In genomic region chr6:43963877-43964658, GRCh38 we compare ENCODE assay signal across 19 cellular contexts.
DNase-seq lines count a peak whose midpoint lies in the region; ATAC-seq, FAIRE-seq and TF ChIP-seq lines count a peak whose summit lies in the region.
"Had no signal": no experiment of that assay in that cellular context is flagged by ENCODE, and none has a peak within 500 bp of the region (broad histone marks: within the 10 kb centered on the region; RNA-seq: fewer than 3 reads in every experiment).

No MANE protein-coding gene starts in this region.

- H3K27me3 Mint-ChIP-seq in activated CD4-positive, alpha-beta memory T cell treated with anti-CD3 and anti-CD28 coated beads, Interleukin-2, amount 10 ng/mL, durations not matched to agents 7 days and 5 days, result peaks cover 18% of the 10 kb centered on the region
- H3K27me3 Mint-ChIP-seq in activated CD4-positive, alpha-beta memory T cell treated with anti-CD3 and anti-CD28 coated beads for 36 hours, result peaks cover 4% of the 10 kb centered on the region

- no peaks in the 10 kb centered on the region for H3K36me3 Mint-ChIP-seq in activated CD4-positive, alpha-beta memory T cell treated with anti-CD3 and anti-CD28 coated beads, Interleukin-2, amount 10 ng/mL, durations not matched to agents 7 days and 5 days (ENCODE audit: low read depth)
- no peaks in the 10 kb centered on the region for H3K36me3 Mint-ChIP-seq in activated CD4-positive, alpha-beta memory T cell treated with anti-CD3 and anti-CD28 coated beads for 36 hours

- H3K4me1 Mint-ChIP-seq in activated CD4-positive, alpha-beta memory T cell treated with anti-CD3 and anti-CD28 coated beads, Interleukin-2, amount 10 ng/mL, durations not matched to agents 7 days and 5 days, result no peaks in the 10 kb centered on the region
- no peaks in the 10 kb centered on the region for H3K4me1 Mint-ChIP-seq in activated CD4-positive, alpha-beta memory T cell treated with anti-CD3 and anti-CD28 coated beads for 36 hours (ENCODE audit: low read depth)

- no peak overlapping the region for H3K9ac ChIP-seq in kidney (ENCODE audit: low read length in 2 of 2)

- no peak overlapping the region for H3K4me3 ChIP-seq in kidney (ENCODE audit: low read length in 2 of 2)
- H3K4me3 ChIP-seq: A549 had no signal

- intact Hi-C loops in activated CD4-positive, alpha-beta memory T cell treated with anti-CD3 and anti-CD28 coated beads for 36 hours (cut with micrococcal nuclease), result no loop called here
- intact Hi-C loops in kidney (cut with DNase I), result no loop called here

- TF ChIP-seq CTCF in kidney (IDR thresholded peaks at IDR 0.05; ENCODE audit: borderline replicate concordance, extremely low read depth, insufficient read depth), result no peak

- H3K27ac ChIP-seq in kidney (ENCODE audit: low read depth in 2 of 2, low read length in 2 of 2), result no peak overlapping the region
- H3K27ac ChIP-seq: C4-2B, HL-60 had no signal

- peaks cover 2 to 5% of the 10 kb centered on the region in 2 donors for H3K4me1 ChIP-seq in kidney (ENCODE audit: control insufficient read depth in 1 of 2, insufficient read depth in 1 of 2, low read depth in 1 of 2, low read length in 2 of 2)
- H3K4me1 ChIP-seq: A549 had no signal

- POLR2A ChIA-PET in activated CD4-positive, alpha-beta memory T cell treated with anti-CD3 and anti-CD28 coated beads, Interleukin-2, amount 10 ng/mL, durations not matched to agents 7 days and 5 days (lab: Charles Lee), result no interaction called here
- POLR2A ChIA-PET in activated CD4-positive, alpha-beta memory T cell treated with anti-CD3 and anti-CD28 coated beads for 36 hours (lab: Charles Lee), result no interaction called here

- H3K4me3 Mint-ChIP-seq in activated CD4-positive, alpha-beta memory T cell treated with anti-CD3 and anti-CD28 coated beads, Interleukin-2, amount 10 ng/mL, durations not matched to agents 7 days and 5 days, result no peak overlapping the region
- H3K4me3 Mint-ChIP-seq in activated CD4-positive, alpha-beta memory T cell treated with anti-CD3 and anti-CD28 coated beads for 36 hours, result no peak overlapping the region

- CTCF ChIA-PET in activated CD4-positive, alpha-beta memory T cell treated with anti-CD3 and anti-CD28 coated beads, Interleukin-2, amount 10 ng/mL, durations not matched to agents 7 days and 5 days (lab: Charles Lee), result no interaction called here
- CTCF ChIA-PET in activated CD4-positive, alpha-beta memory T cell treated with anti-CD3 and anti-CD28 coated beads for 36 hours (lab: Charles Lee), result no interaction called here

- ATAC-seq in HG03442 (IDR thresholded peaks at IDR 0.05; ENCODE audit: unreplicated experiment), result no peak

- peak; percentile 100 for FAIRE-seq in kidney (lab: Jason Lieb, UNC)
- FAIRE-seq: A549, GM19239 had no signal

- peak; percentile 8 for DNase-seq in activated CD4-positive, alpha-beta memory T cell treated with anti-CD3 and anti-CD28 coated beads, Interleukin-2, amount 10 ng/mL, durations not matched to agents 7 days and 5 days
- no peak for DNase-seq in activated CD4-positive, alpha-beta memory T cell treated with anti-CD3 and anti-CD28 coated beads for 36 hours
- DNase-seq in NCI-H69 (lab: John Stamatoyannopoulos, UW), result peak; percentile 34
- DNase-seq in kidney, result no peak
- DNase-seq in stimulated activated CD8-positive, alpha-beta memory T cell treated with anti-CD3 and anti-CD28 coated beads, Interleukin-4, amount 100 ng/mL, for 48 hours, result peak; percentile 18
- DNase-seq in middle frontal gyrus (ENCODE audit: extremely low spot score, low spot score), result no peak
- DNase-seq: DMS79 treated with DMSO at 0.1 percent for 48 hours, GDM1, KBM-7, NCI-H1105, NCI-H187, NCI-H446, NCI-H774, SIG-M5 had no signal

- H3K27ac Mint-ChIP-seq in activated CD4-positive, alpha-beta memory T cell treated with anti-CD3 and anti-CD28 coated beads, Interleukin-2, amount 10 ng/mL, durations not matched to agents 7 days and 5 days, result no peak overlapping the region
- no peak overlapping the region for H3K27ac Mint-ChIP-seq in activated CD4-positive, alpha-beta memory T cell treated with anti-CD3 and anti-CD28 coated beads for 36 hours

- no peaks in the 10 kb centered on the region for H3K9me3 Mint-ChIP-seq in activated CD4-positive, alpha-beta memory T cell treated with anti-CD3 and anti-CD28 coated beads, Interleukin-2, amount 10 ng/mL, durations not matched to agents 7 days and 5 days
- no peaks in the 10 kb centered on the region for H3K9me3 Mint-ChIP-seq in activated CD4-positive, alpha-beta memory T cell treated with anti-CD3 and anti-CD28 coated beads for 36 hours

- no peaks in the 10 kb centered on the region for H3K9me3 ChIP-seq in kidney (ENCODE audit: control insufficient read depth in 1 of 2, low read length in 2 of 2)
- H3K9me3 ChIP-seq: A549 had no signal

- no peaks in the 10 kb centered on the region for H3K36me3 ChIP-seq in kidney (ENCODE audit: control insufficient read depth in 1 of 2, insufficient read depth in 2 of 2, low read length in 2 of 2)

Comparison
In these comparisons a context has a peak if more than half of its experiments do, and no peak if none do; other contexts are left out.
1. DNase-seq: peak in activated CD4-positive, alpha-beta memory T cell treated with anti-CD3 and anti-CD28 coated beads, Interleukin-2, amount 10 ng/mL, durations not matched to agents 7 days and 5 days (single experiment), NCI-H69 (single experiment) and stimulated activated CD8-positive, alpha-beta memory T cell treated with anti-CD3 and anti-CD28 coated beads, Interleukin-4, amount 100 ng/mL, for 48 hours (single experiment); none in activated CD4-positive, alpha-beta memory T cell treated with anti-CD3 and anti-CD28 coated beads for 36 hours (single experiment), kidney (single experiment) and middle frontal gyrus (single experiment).